8 cellular contexts compared by ENCODE assay signal in the genomic region with DNA sequence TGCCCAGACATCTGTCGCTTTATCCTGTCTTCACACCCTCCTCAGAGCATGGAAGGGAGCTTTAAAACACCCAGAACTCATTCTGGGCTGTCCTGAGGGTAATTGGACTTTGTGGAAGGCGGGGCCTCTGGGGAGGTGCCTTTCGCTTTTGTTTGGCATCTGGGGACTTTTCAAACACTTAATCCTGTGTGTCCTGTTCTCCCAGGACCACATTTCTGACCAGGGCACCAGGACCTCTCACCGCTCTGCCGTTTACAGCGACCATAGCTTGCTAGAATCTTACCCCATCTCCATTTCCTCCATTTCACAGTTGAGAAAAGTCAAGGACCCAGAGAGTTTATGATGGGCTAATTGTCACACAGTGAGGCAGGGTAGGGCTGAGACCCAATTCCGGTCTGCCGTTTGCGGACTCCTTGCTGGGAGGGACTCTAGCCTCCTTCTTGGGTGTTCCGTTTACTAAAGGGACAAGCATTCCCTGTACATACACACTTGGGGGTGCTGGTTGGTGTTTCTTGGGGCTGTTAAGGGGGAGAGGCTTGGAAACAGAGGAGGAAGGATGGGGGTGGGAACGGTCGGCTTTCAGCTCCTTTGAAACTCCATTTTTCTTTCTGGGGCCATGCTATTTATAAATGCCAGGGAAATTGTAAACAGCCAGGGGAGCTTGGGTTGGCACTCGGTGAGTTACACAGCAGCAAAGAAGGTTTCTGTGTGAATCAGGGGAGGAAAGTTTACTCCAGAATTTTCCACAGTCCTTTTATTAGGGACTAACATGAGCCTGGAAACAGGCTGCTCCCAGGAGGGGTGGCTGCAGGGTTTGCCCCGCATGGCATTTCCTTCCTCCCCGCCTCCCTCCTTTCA. TPM values are rescaled to one million over a fixed set of nuclear protein-coding genes. Genes with fewer than 3 reads are reported as not detected.
A peak's percentile ranks its signal among the peaks of the same experiment; 100 is the strongest.
DNase-seq lines count a peak whose midpoint lies in the region; ATAC-seq and TF ChIP-seq lines count a peak whose summit lies in the region.

No MANE protein-coding gene starts in this region.

- WGBS in HUES64 = 23% methylated on average over 15 of the region's 15 CpGs
- WGBS in lung, 2 donors = 16 to 18% methylated on average over 15 of the region's 15 CpGs

- H3K4me1 Mint-ChIP-seq in CD8-positive, alpha-beta memory T cell = peaks cover 9 to 19% (median 14%) of the 10 kb centered on the region in 3 donors
- H3K4me1 Mint-ChIP-seq in chondrocyte (ENCODE audit: low read depth) = peaks cover 62% of the 10 kb centered on the region
- peaks cover 42% of the 10 kb centered on the region for H3K4me1 Mint-ChIP-seq in type B pancreatic cell (ENCODE audit: unreplicated experiment)

- no peak overlapping the region for H3K27ac ChIP-seq in CD8-positive, alpha-beta memory T cell (ENCODE audit: low read depth, low read length)
- no peak overlapping the region for H3K27ac ChIP-seq in HUES64 (ENCODE audit: low read depth, low read length)
- peak overlapping the region; percentile 69 to 81 for H3K27ac ChIP-seq in lung (ENCODE audit: low read depth in 1 of 2, low read length in 1 of 2)

- H3K36me3 ChIP-seq in CD8-positive, alpha-beta memory T cell (ENCODE audit: insufficient read depth, low read length) = no peaks in the 10 kb centered on the region
- H3K36me3 ChIP-seq in HUES64 (ENCODE audit: insufficient read depth, low read length) (no peaks in the 10 kb centered on the region), lung (ENCODE audit: control insufficient read depth in 2 of 2, insufficient read depth in 2 of 2, low read length in 2 of 2) (no peaks in the 10 kb centered on the region)

- no peak overlapping the region for H3K9ac ChIP-seq in HUES64 (ENCODE audit: low read depth, low read length)

- DNase-seq in CD8-positive, alpha-beta memory T cell = no peak
- DNase-seq in chondrocyte (ENCODE audit: low spot score) (no peak), lung (ENCODE audit: low spot score) (no peak), type B pancreatic cell (ENCODE audit: extremely low spot score, unreplicated experiment) (no peak), NCI-H1417 (lab: John Stamatoyannopoulos, UW) (no peak), SHP77 treated with DMSO at 0.1 percent for 48 hours (lab: John Stamatoyannopoulos, UW) (no peak)

- H3K36me3 Mint-ChIP-seq in CD8-positive, alpha-beta memory T cell = peaks cover 0 to 4% (median 0%) of the 10 kb centered on the region in 3 donors
- H3K36me3 Mint-ChIP-seq in chondrocyte (ENCODE audit: low read depth) = peaks cover 3% of the 10 kb centered on the region
- H3K36me3 Mint-ChIP-seq in type B pancreatic cell = no peaks in the 10 kb centered on the region

- H3K4me1 ChIP-seq in CD8-positive, alpha-beta memory T cell (ENCODE audit: insufficient read depth, low read length) = peaks cover 14% of the 10 kb centered on the region
- H3K4me1 ChIP-seq in HUES64 (ENCODE audit: insufficient read depth, low read length) (peaks cover 34% of the 10 kb centered on the region), lung (ENCODE audit: control insufficient read depth in 2 of 2, insufficient read depth in 2 of 2, low read length in 2 of 2) (peaks cover 10 to 16% of the 10 kb centered on the region in 2 donors)

- ATAC-seq in lung (ENCODE audit: insufficient read depth, low FRiP score) = peak; percentile 7
- no peak for ATAC-seq in GM18868 (IDR thresholded peaks at IDR 0.05; ENCODE audit: unreplicated experiment)

- H3K27ac Mint-ChIP-seq in CD8-positive, alpha-beta memory T cell = peak overlapping the region in 1 of 8 donors; percentile 4
- H3K27ac Mint-ChIP-seq in chondrocyte (ENCODE audit: unreplicated experiment) = peak overlapping the region; percentile 95
- H3K27ac Mint-ChIP-seq in type B pancreatic cell = peak overlapping the region; percentile 55

- H3K4me3 Mint-ChIP-seq in CD8-positive, alpha-beta memory T cell = peak overlapping the region; percentile 77 to 91 (median 80)
- peak overlapping the region; percentile 81 for H3K4me3 Mint-ChIP-seq in chondrocyte (ENCODE audit: unreplicated experiment)
- H3K4me3 Mint-ChIP-seq in type B pancreatic cell = peak overlapping the region; percentile 92

- CTCF ChIA-PET in CD8-positive, alpha-beta memory T cell (lab: Charles Lee) = interaction anchor here (3.3 kb wide), 1 partner anchor 9 kb away, joined by 15 read pairs; no protein-coding TSS in a partner anchor

- POLR2A ChIA-PET in CD8-positive, alpha-beta memory T cell (lab: Charles Lee) = no interaction called here

- H3K27me3 ChIP-seq in CD8-positive, alpha-beta memory T cell (ENCODE audit: insufficient read depth, low read length, poor library complexity, severe bottlenecking) = peaks cover 5% of the 10 kb centered on the region
- peaks cover 68% of the 10 kb centered on the region for H3K27me3 ChIP-seq in HUES64 (ENCODE audit: insufficient read depth, low read length)
- H3K27me3 ChIP-seq in lung (ENCODE audit: control insufficient read depth, insufficient read depth) = no peaks in the 10 kb centered on the region

- H3K9me3 ChIP-seq in CD8-positive, alpha-beta memory T cell (ENCODE audit: low read length) = no peaks in the 10 kb centered on the region
- H3K9me3 ChIP-seq in HUES64 (ENCODE audit: insufficient read depth, low read depth, low read length) (no peaks in the 10 kb centered on the region), lung (ENCODE audit: control insufficient read depth in 2 of 2, insufficient read depth in 1 of 2, low read length in 1 of 2) (peaks cover 0 to 2% of the 10 kb centered on the region in 2 donors)

- peaks cover 0 to 12% of the 10 kb centered on the region in 2 donors for H3K27me3 Mint-ChIP-seq in CD8-positive, alpha-beta memory T cell
- no peaks in the 10 kb centered on the region for H3K27me3 Mint-ChIP-seq in chondrocyte (ENCODE audit: low read depth)
- peaks cover 36% of the 10 kb centered on the region for H3K27me3 Mint-ChIP-seq in type B pancreatic cell

- no peaks in the 10 kb centered on the region for H3K9me3 Mint-ChIP-seq in CD8-positive, alpha-beta memory T cell
- H3K9me3 Mint-ChIP-seq in chondrocyte (ENCODE audit: low read depth) (no peaks in the 10 kb centered on the region), type B pancreatic cell (no peaks in the 10 kb centered on the region)

- no peak for TF ChIP-seq CTCF in chondrocyte (IDR thresholded peaks at IDR 0.05)
- no peak for TF ChIP-seq CTCF in lung (IDR thresholded peaks at IDR 0.05; ENCODE audit: control extremely low read depth, extremely low read depth)
- no peak for TF ChIP-seq CTCF in type B pancreatic cell (conservative IDR thresholded peaks at IDR 0.05)

- no peak overlapping the region for H3K4me3 ChIP-seq in CD8-positive, alpha-beta memory T cell (ENCODE audit: low read length)
- H3K4me3 ChIP-seq in HUES64 (ENCODE audit: low read length) (peak overlapping the region; percentile 69), lung (peak overlapping the region; percentile 62)

RNA-seq across cellular contexts. Expression of a gene that starts 1.3 kb away (rescaled TPM):
- 1 to 10 TPM; 4.1 to 4.2 TPM for total RNA-seq in CD8-positive, alpha-beta memory T cell
- polyA plus RNA-seq in CD8-positive, alpha-beta memory T cell = 6.3 TPM
- polyA plus RNA-seq in HUES64 (2013, experiment 1 of 2) = 44.3 TPM
- 57.1 TPM for polyA plus RNA-seq in HUES64 (2013, experiment 2 of 2)
- 260 to 291 TPM (median 290 TPM) in 3 replicates for total RNA-seq in chondrocyte
- 100 to 1,000 TPM; 133 to 468 TPM for total RNA-seq in lung
- polyA plus RNA-seq in lung = 100 to 1,000 TPM; 201 to 265 TPM
- total RNA-seq in type B pancreatic cell (ENCODE audit: low replicate concordance) = 80.0 and 159 TPM in 2 replicates

Comparison
In these comparisons a context has a peak if more than half of its experiments do, and no peak if none do; other contexts are left out.
1. H3K27ac ChIP-seq: peak in lung (2 of 2); none in CD8-positive, alpha-beta memory T cell (single experiment) and HUES64 (single experiment).
2. RNA of a gene that starts 1.3 kb away (total RNA-seq): 133 to 468 TPM in lung, 260 to 291 TPM in chondrocyte and 80.0 to 159 TPM in type B pancreatic cell; 4.1 to 4.2 TPM in CD8-positive, alpha-beta memory T cell; every median in the first group is over 10 times any median in the second.
3. Peak in every context shown above with its lines, with median percentiles within 50 percentile points of each other: H3K4me3 Mint-ChIP-seq.